10 cellular contexts compared by ENCODE assay signal in genomic region chr5:135030691-135031145, GRCh38. TPM values are rescaled to one million over a fixed set of nuclear protein-coding genes. Genes with fewer than 3 reads are reported as not detected.
DNase-seq lines count a peak whose midpoint lies in the region; ATAC-seq, FAIRE-seq and TF ChIP-seq lines count a peak whose summit lies in the region.
"Had no signal": no experiment of that assay in that cellular context is flagged by ENCODE, and none has a peak within 500 bp of the region (broad histone marks: within the 10 kb centered on the region; RNA-seq: fewer than 3 reads in every experiment).

No MANE protein-coding gene starts in this region.

- peaks cover 15% of the 10 kb centered on the region in 2 donors for H3K4me1 ChIP-seq in kidney (ENCODE audit: control insufficient read depth in 1 of 2, insufficient read depth in 1 of 2, low read depth in 1 of 2, low read length in 2 of 2)

- peak overlapping the region; percentile 47 for H3K4me3 Mint-ChIP-seq in activated naive CD8-positive, alpha-beta T cell
- H3K4me3 Mint-ChIP-seq in stimulated activated naive B cell treated with anti-CD40 and anti-IgM and Interleukin-4, amounts not matched to agents 10 μg/mL and 1 μg/mL and 100 μg/mL, for 72 hours = peak overlapping the region; percentile 77 to 83

- H3K27me3 Mint-ChIP-seq in activated naive CD8-positive, alpha-beta T cell = peaks cover 37% of the 10 kb centered on the region
- H3K27me3 Mint-ChIP-seq in stimulated activated naive B cell treated with anti-CD40 and anti-IgM and Interleukin-4, amounts not matched to agents 10 μg/mL and 1 μg/mL and 100 μg/mL, for 72 hours = peaks cover 74 to 86% of the 10 kb centered on the region in 2 donors

- H3K4me1 Mint-ChIP-seq in activated naive CD8-positive, alpha-beta T cell (ENCODE audit: low read depth) = peaks cover 37% of the 10 kb centered on the region
- peaks cover 40 to 60% of the 10 kb centered on the region in 2 donors for H3K4me1 Mint-ChIP-seq in stimulated activated naive B cell treated with anti-CD40 and anti-IgM and Interleukin-4, amounts not matched to agents 10 μg/mL and 1 μg/mL and 100 μg/mL, for 72 hours

- DNase-seq in DMS53 (lab: John Stamatoyannopoulos, UW) (peak; percentile 63), DMS53 treated with DMSO at 0.1 percent for 48 hours (lab: John Stamatoyannopoulos, UW; ENCODE audit: unreplicated experiment) (no peak), kidney (peak; percentile 51), mesenteric fat pad (ENCODE audit: low spot score) (no peak), LoVo (ENCODE audit: low spot score) (no peak)
- no peak for DNase-seq in stimulated activated naive B cell treated with anti-CD40 and anti-IgM and Interleukin-4, amounts not matched to agents 10 μg/mL and 1 μg/mL and 100 μg/mL, for 72 hours
- DNase-seq: NCI-H774 had no signal

- H3K27ac Mint-ChIP-seq in activated naive CD8-positive, alpha-beta T cell = no peak overlapping the region
- H3K27ac Mint-ChIP-seq in stimulated activated naive B cell treated with anti-CD40 and anti-IgM and Interleukin-4, amounts not matched to agents 10 μg/mL and 1 μg/mL and 100 μg/mL, for 72 hours = peak overlapping the region; percentile 84

- peaks cover 3% of the 10 kb centered on the region for H3K9me3 Mint-ChIP-seq in activated naive CD8-positive, alpha-beta T cell (ENCODE audit: low read depth)
- H3K9me3 Mint-ChIP-seq in stimulated activated naive B cell treated with anti-CD40 and anti-IgM and Interleukin-4, amounts not matched to agents 10 μg/mL and 1 μg/mL and 100 μg/mL, for 72 hours = peaks cover 5 to 7% of the 10 kb centered on the region in 2 donors

- intact Hi-C loops in kidney (cut with DNase I) = no loop called here

- H3K36me3 Mint-ChIP-seq in activated naive CD8-positive, alpha-beta T cell = peaks cover 4% of the 10 kb centered on the region
- H3K36me3 Mint-ChIP-seq in stimulated activated naive B cell treated with anti-CD40 and anti-IgM and Interleukin-4, amounts not matched to agents 10 μg/mL and 1 μg/mL and 100 μg/mL, for 72 hours = peaks cover 10 to 11% of the 10 kb centered on the region in 2 donors

- H3K27ac ChIP-seq in kidney (ENCODE audit: low read depth in 2 of 2, low read length in 2 of 2) = no peak overlapping the region
- H3K27ac ChIP-seq: 22Rv1 had no signal

- no peak for TF ChIP-seq CTCF in kidney (IDR thresholded peaks at IDR 0.05; ENCODE audit: borderline replicate concordance, extremely low read depth, insufficient read depth)

- no peaks in the 10 kb centered on the region for H3K36me3 ChIP-seq in kidney (ENCODE audit: control insufficient read depth in 1 of 2, insufficient read depth in 2 of 2, low read length in 2 of 2)

- H3K4me3 ChIP-seq in kidney (ENCODE audit: low read length in 2 of 2) = peak overlapping the region; percentile 49 to 55

- no peak for FAIRE-seq in kidney (lab: Jason Lieb, UNC)

- peak in 1 of 2 donors; percentile 7 for ATAC-seq in stimulated activated naive B cell treated with anti-CD40 and anti-IgM and Interleukin-4, amounts not matched to agents 10 μg/mL and 1 μg/mL and 100 μg/mL, for 72 hours (replicated peaks)
- ATAC-seq in GM19328 (IDR thresholded peaks at IDR 0.05; ENCODE audit: unreplicated experiment) = no peak

- peaks cover 0 to 7% of the 10 kb centered on the region in 2 donors for H3K9me3 ChIP-seq in kidney (ENCODE audit: control insufficient read depth in 1 of 2, low read length in 2 of 2)

- H3K9ac ChIP-seq in kidney (ENCODE audit: low read length in 2 of 2) = no peak overlapping the region

RNA-seq across cellular contexts. Expression of gene PITX1, which starts 3.3 kb away (rescaled TPM):
- not detected for total RNA-seq in kidney
- polyA plus RNA-seq in kidney (ENCODE audit: insufficient read depth, low read depth, low replicate concordance) = not detected
- total RNA-seq in mesenteric fat pad = 0.13 TPM

Comparison
In these comparisons a context has a peak if more than half of its experiments do, and no peak if none do; other contexts are left out.
1. DNase-seq: peak in DMS53 (single experiment) and kidney (single experiment); none in DMS53 treated with DMSO at 0.1 percent for 48 hours (single experiment), stimulated activated naive B cell treated with anti-CD40 and anti-IgM and Interleukin-4, amounts not matched to agents 10 μg/mL and 1 μg/mL and 100 μg/mL, for 72 hours (single experiment), mesenteric fat pad (single experiment) and LoVo (single experiment).